Comparison of ENCODE assay signal across 24 cellular contexts in genomic region chr6:43801489-43802181, GRCh38. TPM values are rescaled to one million over a fixed set of nuclear protein-coding genes. Genes with fewer than 3 reads are reported as not detected.
A peak's percentile ranks its signal among the peaks of the same experiment; 100 is the strongest.
DNase-seq lines count a peak whose midpoint lies in the region; ATAC-seq and TF ChIP-seq lines count a peak whose summit lies in the region.
"Had no signal": no experiment of that assay in that cellular context is flagged by ENCODE, and none has a peak within 500 bp of the region (broad histone marks: within the 10 kb centered on the region; RNA-seq: fewer than 3 reads in every experiment).

No MANE protein-coding gene starts in this region.

- no TSS peak for BruUV-seq in OCI-LY7 (replicated peaks; lab: Mats Ljungman, UMichigan)

- POLR2A ChIA-PET in OCI-LY7 (lab: Charles Lee), result interaction anchor here (0.5 to 0.6 kb wide), 2 partner anchors 157 to 199 kb away, joined by 3 to 4 read pairs; no protein-coding TSS in a partner anchor

- no peak for ATAC-seq in HG03135 (IDR thresholded peaks at IDR 0.05; ENCODE audit: unreplicated experiment)
- ATAC-seq: HCT116; stimulated activated naive B cell treated with anti-CD40 and anti-IgM and Interleukin-4, amounts not matched to agents 10 μg/mL and 1 μg/mL and 100 μg/mL, for 72 hours had no signal

- no peak overlapping the region for H3K4me3 Mint-ChIP-seq in nephron progenitor cell
- H3K4me3 Mint-ChIP-seq: stimulated activated naive B cell treated with anti-CD40 and anti-IgM and Interleukin-4, amounts not matched to agents 10 μg/mL and 1 μg/mL and 100 μg/mL, for 72 hours had no signal

- H3K27ac ChIP-seq in OCI-LY7 (ENCODE audit: low read depth, low read length, poor library complexity, severe bottlenecking), result no peak overlapping the region
- H3K27ac ChIP-seq: adrenal gland, tibial nerve, VCaP had no signal

- no peaks in the 10 kb centered on the region for H3K9me3 ChIP-seq in OCI-LY7 (ENCODE audit: low read length)
- H3K9me3 ChIP-seq: adrenal gland, tibial nerve had no signal

- CTCF ChIA-PET in OCI-LY7 (lab: Charles Lee; ENCODE audit: unreplicated experiment), result no interaction called here

- H3K4me3 ChIP-seq in NB4 (ENCODE audit: low read depth, low read length) (no peak overlapping the region), OCI-LY7 (ENCODE audit: low read depth, low read length, poor library complexity, severe bottlenecking) (no peak overlapping the region)
- H3K4me3 ChIP-seq: adrenal gland, tibial nerve had no signal

- DNase-seq in NB4 (ENCODE audit: low read depth) (peak; percentile 48), cerebellum (ENCODE audit: low spot score) (peak; percentile 65), nephron progenitor cell (no peak), NCI-H2171 (lab: John Stamatoyannopoulos, UW) (no peak), amygdala (lab: John Stamatoyannopoulos, UW) (no peak), OCI-LY7 (ENCODE audit: low spot score) (no peak)
- DNase-seq: activated CD4-positive, alpha-beta T cell treated with anti-CD3 and anti-CD28 coated beads, Interleukin-2, amount 50 U/mL, for 4 hours; activated gamma-delta T cell; DND-41; hippocampal formation; mammary epithelial cell; naive B cell; NCI-H1105 treated with DMSO at 0.1 percent for 48 hours; NCI-H2081 treated with DMSO at 0.1 percent for 48 hours; NCI-H524; OCI-M1; SIG-M5; stimulated activated naive B cell treated with anti-CD40 and anti-IgM and Interleukin-4, amounts not matched to agents 10 μg/mL and 1 μg/mL and 100 μg/mL, for 72 hours; T-helper 2 cell had no signal

- peaks cover 19% of the 10 kb centered on the region for H3K27me3 Mint-ChIP-seq in nephron progenitor cell (ENCODE audit: low read depth, poor library complexity)

- TF ChIP-seq POLR2A in NB4 (IDR thresholded peaks at IDR 0.05; ENCODE audit: extremely low read depth, insufficient read length), result no peak

- H3K4me2 ChIP-seq in OCI-LY7 (ENCODE audit: low read length), result no peak overlapping the region

- no peaks in the 10 kb centered on the region for H3K9me2 ChIP-seq in OCI-LY7 (ENCODE audit: insufficient read depth, low read length)

- H3K4me1 ChIP-seq in OCI-LY7 (ENCODE audit: insufficient read depth, low read length, poor library complexity, severe bottlenecking), result no peaks in the 10 kb centered on the region

- H3K36me3 Mint-ChIP-seq in nephron progenitor cell (ENCODE audit: low read depth), result no peaks in the 10 kb centered on the region
- H3K36me3 Mint-ChIP-seq: naive B cell; stimulated activated naive B cell treated with anti-CD40 and anti-IgM and Interleukin-4, amounts not matched to agents 10 μg/mL and 1 μg/mL and 100 μg/mL, for 72 hours had no signal

- no peak overlapping the region for H2AFZ ChIP-seq in OCI-LY7 (ENCODE audit: low read length)

- H3K9me3 Mint-ChIP-seq in nephron progenitor cell, result no peaks in the 10 kb centered on the region
- H3K9me3 Mint-ChIP-seq: naive B cell; stimulated activated naive B cell treated with anti-CD40 and anti-IgM and Interleukin-4, amounts not matched to agents 10 μg/mL and 1 μg/mL and 100 μg/mL, for 72 hours had no signal

- H3K36me3 ChIP-seq in OCI-LY7 (ENCODE audit: insufficient read depth, low read length), result no peaks in the 10 kb centered on the region
- H3K36me3 ChIP-seq: adrenal gland, tibial nerve had no signal

- TF ChIP-seq CTCF in NB4 (IDR thresholded peaks at IDR 0.05; ENCODE audit: low read depth, low read length), result no peak
- peak; percentile 0 for TF ChIP-seq CTCF in nephron progenitor cell (IDR thresholded peaks at IDR 0.05)
- no peak for TF ChIP-seq CTCF in OCI-LY7 (conservative IDR thresholded peaks at IDR 0.05; ENCODE audit: low read length)

- intact Hi-C loops in OCI-LY7 (cut with micrococcal nuclease; ENCODE audit: unreplicated experiment), result no loop called here

- peaks cover 8% of the 10 kb centered on the region for H3K4me1 Mint-ChIP-seq in nephron progenitor cell

- H3K27ac Mint-ChIP-seq in nephron progenitor cell, result no peak overlapping the region
- H3K27ac Mint-ChIP-seq: stimulated activated naive B cell treated with anti-CD40 and anti-IgM and Interleukin-4, amounts not matched to agents 10 μg/mL and 1 μg/mL and 100 μg/mL, for 72 hours had no signal

- no peaks in the 10 kb centered on the region for H3K79me2 ChIP-seq in OCI-LY7 (ENCODE audit: insufficient read depth, low read depth, low read length)

- no peaks in the 10 kb centered on the region for H4K20me1 ChIP-seq in OCI-LY7 (ENCODE audit: insufficient read depth, low read length)

RNA-seq across cellular contexts. Expression of gene VEGFA, which starts 31.6 kb away (rescaled TPM):
- total RNA-seq in cerebellum, result 34.4 TPM
- 59.7 and 66.3 TPM in 2 replicates for total RNA-seq in OCI-LY7 (2014; rRNA removed; shearing (Covaris generic))
- total RNA-seq in OCI-LY7 (2022), result 64.5 and 88.5 TPM in 2 replicates

Comparison
In these comparisons a context has a peak if more than half of its experiments do, and no peak if none do; other contexts are left out.
1. DNase-seq: peak in NB4 (single experiment) and cerebellum (single experiment); none in nephron progenitor cell (single experiment), NCI-H2171 (single experiment), amygdala (0 of 56) and OCI-LY7 (single experiment).